In the genomic region with DNA sequence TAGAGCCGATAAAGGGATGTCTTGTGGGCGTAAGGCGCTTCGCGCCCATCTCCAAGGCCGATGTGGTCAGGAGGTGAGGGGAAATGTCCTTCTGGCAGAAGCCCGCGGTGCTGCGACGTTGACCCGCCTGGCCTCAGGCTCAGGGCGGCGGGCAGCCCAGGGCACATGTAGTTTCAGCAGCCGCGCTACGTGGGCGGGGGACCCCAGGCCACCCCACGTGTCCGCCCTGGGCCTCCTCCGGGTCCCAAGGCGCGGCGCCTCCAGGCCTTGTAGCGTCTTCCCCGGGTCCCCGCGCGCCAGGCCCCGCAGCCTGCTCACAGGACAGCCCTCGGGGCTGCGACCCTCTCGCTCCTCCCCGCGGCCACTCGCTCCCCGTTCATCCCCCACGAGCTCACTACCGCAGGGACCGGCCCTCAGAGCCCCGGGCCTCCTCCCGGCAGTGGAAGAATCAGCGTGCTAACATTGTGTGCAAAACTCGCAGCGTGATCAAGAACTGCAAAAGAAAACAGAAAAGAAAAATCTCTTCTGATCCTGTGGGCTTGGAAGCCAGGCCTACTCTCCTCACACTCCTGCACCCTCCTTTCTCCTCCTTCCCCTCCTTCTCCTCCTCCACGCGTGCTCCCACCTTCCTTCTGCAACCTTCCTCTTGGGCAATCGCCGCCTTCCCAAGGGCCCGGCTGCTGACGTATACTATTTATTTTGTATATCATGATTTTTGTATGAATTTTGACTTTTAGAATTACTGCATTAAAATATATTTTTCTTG, we compare ENCODE assay signal across 2 cellular contexts.
TF ChIP-seq lines count a peak whose summit lies in the region.

No MANE protein-coding gene starts in this region.

TF ChIP-seq in WTC11, 78 proteins besides CTCF, POLR2A, EP300 and RAD21:
- TF ChIP-seq SMAD4 (CRISPR knock-in tag; IDR thresholded peaks at IDR 0.05) (no peak), ZNF219 (CRISPR knock-in tag; IDR thresholded peaks at IDR 0.05; ENCODE audit: borderline replicate concordance) (0 out of 2 replicates have a peak, but pooled peaks have one; percentile 44), TP53 (CRISPR knock-in tag; IDR thresholded peaks at IDR 0.05) (no peak)
- TF ChIP-seq, protein P1, sequence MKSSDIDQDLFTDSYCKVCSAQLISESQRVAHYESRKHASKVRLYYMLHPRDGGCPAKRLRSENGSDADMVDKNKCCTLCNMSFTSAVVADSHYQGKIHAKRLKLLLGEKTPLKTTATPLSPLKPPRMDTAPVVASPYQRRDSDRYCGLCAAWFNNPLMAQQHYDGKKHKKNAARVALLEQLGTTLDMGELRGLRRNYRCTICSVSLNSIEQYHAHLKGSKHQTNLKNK (CRISPR knock-in tag; IDR thresholded peaks at IDR 0.05): no peak

TF ChIP-seq in HEK293T, 16 proteins besides CTCF, POLR2A, EP300 and RAD21:
- TF ChIP-seq HDGF (IDR thresholded peaks at IDR 0.05; ENCODE audit: borderline replicate concordance) (no peak), FOXA1 (IDR thresholded peaks at IDR 0.05) (no peak), ELF4 (IDR thresholded peaks at IDR 0.05) (no peak), ZNF384 (IDR thresholded peaks at IDR 0.05) (no peak), ARNT (IDR thresholded peaks at IDR 0.05) (no peak), FOXK2 (IDR thresholded peaks at IDR 0.05) (no peak), NFRKB (IDR thresholded peaks at IDR 0.05) (no peak), BHLHE40 (IDR thresholded peaks at IDR 0.05; ENCODE audit: borderline replicate concordance) (no peak), CTBP1 (IDR thresholded peaks at IDR 0.05; ENCODE audit: borderline replicate concordance) (no peak), SUZ12 (IDR thresholded peaks at IDR 0.05) (no peak), FOXM1 (IDR thresholded peaks at IDR 0.05; ENCODE audit: borderline replicate concordance) (no peak), L3MBTL2 (conservative IDR thresholded peaks at IDR 0.05) (no peak), TARDBP (IDR thresholded peaks at IDR 0.05) (no peak), LEF1 (IDR thresholded peaks at IDR 0.05; ENCODE audit: borderline replicate concordance) (no peak), SP1 (IDR thresholded peaks at IDR 0.05) (no peak)
- TF ChIP-seq, protein P2, sequence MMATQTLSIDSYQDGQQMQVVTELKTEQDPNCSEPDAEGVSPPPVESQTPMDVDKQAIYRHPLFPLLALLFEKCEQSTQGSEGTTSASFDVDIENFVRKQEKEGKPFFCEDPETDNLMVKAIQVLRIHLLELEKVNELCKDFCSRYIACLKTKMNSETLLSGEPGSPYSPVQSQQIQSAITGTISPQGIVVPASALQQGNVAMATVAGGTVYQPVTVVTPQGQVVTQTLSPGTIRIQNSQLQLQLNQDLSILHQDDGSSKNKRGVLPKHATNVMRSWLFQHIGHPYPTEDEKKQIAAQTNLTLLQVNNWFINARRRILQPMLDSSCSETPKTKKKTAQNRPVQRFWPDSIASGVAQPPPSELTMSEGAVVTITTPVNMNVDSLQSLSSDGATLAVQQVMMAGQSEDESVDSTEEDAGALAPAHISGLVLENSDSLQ (IDR thresholded peaks at IDR 0.05): no peak
